In the genomic region with DNA sequence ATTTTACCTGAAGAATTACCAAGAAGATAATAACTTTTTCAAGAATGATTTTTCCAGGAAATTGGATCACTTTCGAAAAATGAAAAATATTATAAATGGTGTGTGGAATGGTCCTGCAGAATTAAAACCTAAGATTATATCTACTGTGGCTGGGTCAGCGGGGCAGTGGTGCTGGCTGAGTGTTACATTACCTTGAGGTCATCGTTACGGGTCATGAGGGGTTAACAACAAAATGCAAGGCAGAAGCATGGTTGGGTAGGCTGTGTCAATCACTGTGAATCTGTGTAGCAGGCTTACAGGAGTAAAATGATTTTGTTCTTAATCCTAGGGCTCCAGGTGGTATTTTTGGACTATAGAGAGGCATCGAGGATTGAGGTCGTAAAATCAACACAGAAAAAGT, we compare ENCODE assay signal across 25 cellular contexts.
"Had no signal": no experiment of that assay in that cellular context is flagged by ENCODE, and none has a peak within 500 bp of the region (broad histone marks: within the 10 kb centered on the region; RNA-seq: fewer than 3 reads in every experiment).

No MANE protein-coding gene starts in this region.

- H3K27ac Mint-ChIP-seq: naive thymus-derived CD4-positive, alpha-beta T cell; natural killer cell; neural progenitor cell; progenitor cell of endocrine pancreas; stimulated activated memory B cell treated with anti-CD40 and anti-IgM and Interleukin-4, amounts not matched to agents 10 μg/mL and 1 μg/mL and 100 μg/mL, for 72 hours; stimulated activated naive CD8-positive, alpha-beta T cell treated with anti-CD3 and anti-CD28 coated beads, Interleukin-15, amount 100 ng/mL, for 72 hours; type B pancreatic cell had no signal

- DNase-seq: naive thymus-derived CD4-positive, alpha-beta T cell; natural killer cell; occipital lobe; ovary; psoas muscle; right cardiac atrium; spleen; stimulated activated CD4-positive, alpha-beta T cell treated with anti-CD3 and anti-CD28 coated beads, Interleukin-12 subunit alpha, Interleukin-12 subunit beta, amount 100 ng/mL, for 4 hours; stimulated activated CD4-positive, alpha-beta T cell treated with anti-CD3 and anti-CD28 coated beads, Interleukin-1b, Interleukin-23, amount 100 ng/mL, for 48 hours; stimulated activated CD4-positive, alpha-beta T cell treated with anti-CD3 and anti-CD28 coated beads, Interleukin-4, amount 100 ng/mL, for 1 hour; stimulated activated CD4-positive, alpha-beta T cell treated with anti-CD3 and anti-CD28 coated beads, Interleukin-4, amount 100 ng/mL, for 4 hours; stimulated activated CD8-positive, alpha-beta memory T cell treated with anti-CD3 and anti-CD28 coated beads, Interleukin-4, amount 100 ng/mL, for 48 hours; stimulated activated naive CD4-positive, alpha-beta T cell; stimulated activated naive CD8-positive, alpha-beta T cell treated with anti-CD3 and anti-CD28 coated beads, Interleukin-15, amount 100 ng/mL, for 72 hours; stimulated activated naive CD8-positive, alpha-beta T cell treated with anti-CD3 and anti-CD28 coated beads, Interleukin-15, Interleukin-2, amounts not matched to agents 100 U/mL and 50 U/mL, for 24 hours; substantia nigra; testis; transverse colon; upper lobe of right lung; uterus had no signal

- H3K36me3 Mint-ChIP-seq: naive thymus-derived CD4-positive, alpha-beta T cell; natural killer cell; neural progenitor cell; stimulated activated memory B cell treated with anti-CD40 and anti-IgM and Interleukin-4, amounts not matched to agents 10 μg/mL and 1 μg/mL and 100 μg/mL, for 72 hours; type B pancreatic cell had no signal

- H3K4me3 Mint-ChIP-seq: naive thymus-derived CD4-positive, alpha-beta T cell; natural killer cell; neural progenitor cell; stimulated activated memory B cell treated with anti-CD40 and anti-IgM and Interleukin-4, amounts not matched to agents 10 μg/mL and 1 μg/mL and 100 μg/mL, for 72 hours; stimulated activated naive CD8-positive, alpha-beta T cell treated with anti-CD3 and anti-CD28 coated beads, Interleukin-15, amount 100 ng/mL, for 72 hours; type B pancreatic cell had no signal

- ATAC-seq: naive thymus-derived CD4-positive, alpha-beta T cell; natural killer cell; right cardiac atrium; sciatic nerve; stimulated activated memory B cell treated with anti-CD40 and anti-IgM and Interleukin-4, amounts not matched to agents 10 μg/mL and 1 μg/mL and 100 μg/mL, for 72 hours; stimulated activated naive CD8-positive, alpha-beta T cell treated with anti-CD3 and anti-CD28 coated beads, Interleukin-15, amount 100 ng/mL, for 72 hours; stimulated activated naive CD8-positive, alpha-beta T cell treated with anti-CD3 and anti-CD28 coated beads, Interleukin-15, Interleukin-2, amounts not matched to agents 100 U/mL and 50 U/mL, for 24 hours; upper lobe of right lung had no signal

- H3K27me3 Mint-ChIP-seq: progenitor cell of endocrine pancreas; stimulated activated memory B cell treated with anti-CD40 and anti-IgM and Interleukin-4, amounts not matched to agents 10 μg/mL and 1 μg/mL and 100 μg/mL, for 72 hours; stimulated activated naive CD8-positive, alpha-beta T cell treated with anti-CD3 and anti-CD28 coated beads, Interleukin-15, amount 100 ng/mL, for 72 hours; type B pancreatic cell had no signal

- H3K9me3 Mint-ChIP-seq: naive thymus-derived CD4-positive, alpha-beta T cell; natural killer cell; neural progenitor cell; stimulated activated memory B cell treated with anti-CD40 and anti-IgM and Interleukin-4, amounts not matched to agents 10 μg/mL and 1 μg/mL and 100 μg/mL, for 72 hours; stimulated activated naive CD8-positive, alpha-beta T cell treated with anti-CD3 and anti-CD28 coated beads, Interleukin-15, amount 100 ng/mL, for 72 hours; type B pancreatic cell had no signal

- H3K4me1 Mint-ChIP-seq: naive thymus-derived CD4-positive, alpha-beta T cell; natural killer cell; stimulated activated memory B cell treated with anti-CD40 and anti-IgM and Interleukin-4, amounts not matched to agents 10 μg/mL and 1 μg/mL and 100 μg/mL, for 72 hours; stimulated activated naive CD8-positive, alpha-beta T cell treated with anti-CD3 and anti-CD28 coated beads, Interleukin-15, amount 100 ng/mL, for 72 hours had no signal
